3 cellular contexts compared by ENCODE assay signal in the genomic region with DNA sequence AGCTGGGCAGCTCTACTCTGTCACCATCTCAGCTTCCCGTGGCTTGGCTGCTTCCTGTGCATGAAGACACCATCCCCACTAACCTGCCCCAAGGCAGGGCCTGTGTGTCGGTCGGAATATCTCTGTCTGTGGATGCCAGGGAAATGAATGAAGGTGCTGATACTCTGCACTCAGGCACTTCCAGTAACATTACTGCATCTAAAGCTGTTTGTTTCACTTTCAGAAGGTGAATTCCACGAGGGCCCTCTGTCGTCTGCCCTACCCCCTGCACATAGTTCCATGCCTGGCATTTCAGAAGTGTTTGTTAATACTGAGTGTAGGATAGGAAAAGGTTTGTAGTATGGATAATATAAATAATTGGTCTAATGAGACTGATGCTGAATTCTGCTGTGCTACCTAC.
"Had no signal": no experiment of that assay in that cellular context is flagged by ENCODE, and none has a peak within 500 bp of the region (broad histone marks: within the 10 kb centered on the region; RNA-seq: fewer than 3 reads in every experiment).

No MANE protein-coding gene starts in this region.

- H3K4me3 ChIP-seq: GM12878 had no signal

- DNase-seq: GDM1, GF-D8 had no signal

- ATAC-seq: GM12878 had no signal
